10 cellular contexts compared by ENCODE assay signal in the genomic region with DNA sequence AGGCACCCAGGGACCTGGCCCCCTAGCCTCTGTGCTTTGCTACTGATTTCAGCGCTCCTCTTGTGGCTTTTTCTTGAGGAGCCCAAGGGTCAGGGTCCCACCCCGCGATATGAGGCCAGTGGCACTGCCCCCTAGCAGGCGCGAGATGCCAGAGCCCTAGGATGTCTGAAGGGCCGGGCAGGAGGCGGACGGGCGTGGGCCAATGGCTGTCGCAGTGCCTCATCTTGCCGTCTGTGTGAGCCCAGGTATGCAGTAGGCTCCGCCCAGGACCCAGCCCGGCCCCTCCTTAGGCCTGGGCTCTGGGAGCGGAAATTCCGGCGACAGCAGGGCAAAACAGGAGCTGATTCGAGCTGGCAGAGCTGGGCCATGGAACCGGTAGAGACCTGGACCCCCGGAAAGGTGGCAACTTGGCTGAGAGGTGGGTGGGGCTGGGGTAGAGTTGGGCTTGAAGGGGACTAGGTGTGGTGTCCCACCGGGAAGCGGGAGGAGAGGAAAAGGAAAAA. TPM values are rescaled to one million over a fixed set of nuclear protein-coding genes. Genes with fewer than 3 reads are reported as not detected.
A peak's percentile ranks its signal among the peaks of the same experiment; 100 is the strongest.
DNase-seq lines count a peak whose midpoint lies in the region; ATAC-seq, FAIRE-seq and TF ChIP-seq lines count a peak whose summit lies in the region.
"Had no signal": no experiment of that assay in that cellular context is flagged by ENCODE, and none has a peak within 500 bp of the region (broad histone marks: within the 10 kb centered on the region; RNA-seq: fewer than 3 reads in every experiment).

Gene CNKSR1, plus strand, starts transcription at position 310 of the 503 bp plus-strand sequence. Its CDS starts 57 bp downstream, at position 367.

- FAIRE-seq in frontal cortex (lab: Jason Lieb, UNC), result no peak
- FAIRE-seq: H54 had no signal

- H3K27ac Mint-ChIP-seq in GM23338 (peak within 1 kb of the TSS; percentile 97), endothelial cell (ENCODE audit: unreplicated experiment) (peak within 1 kb of the TSS; percentile 82), osteocyte (ENCODE audit: unreplicated experiment) (peak within 1 kb of the TSS; percentile 18)

- H3K4me3 ChIP-seq in GM23338, result peak within 1 kb of the TSS; percentile 48

- H3K9me3 Mint-ChIP-seq in GM23338, result no peaks in the 10 kb centered on the region
- H3K9me3 Mint-ChIP-seq in endothelial cell (ENCODE audit: unreplicated experiment), result no peaks in the 10 kb centered on the region
- no peaks in the 10 kb centered on the region for H3K9me3 Mint-ChIP-seq in osteocyte (ENCODE audit: unreplicated experiment)

- H3K27ac ChIP-seq in GM23338 (ENCODE audit: low read depth), result peak within 1 kb of the TSS; percentile 42; the same call in 1 of the 2 replicates

- no peaks in the 10 kb centered on the region; the same call in 1 of the 2 replicates for H3K4me1 ChIP-seq in GM23338 (ENCODE audit: insufficient read depth)

- peak within 1 kb of the TSS; percentile 75; the same call in 1 of the 2 replicates for H2AFZ ChIP-seq in GM23338

- no peaks in the 10 kb centered on the region for H3K79me2 ChIP-seq in GM23338 (replicated peaks; ENCODE audit: insufficient read depth)

- H3F3A ChIP-seq in GM23338 (replicated peaks; ENCODE audit: low read depth), result peaks cover 4% of the 10 kb centered on the region; the same call in 1 of the 2 replicates

- H3K4me1 Mint-ChIP-seq in GM23338 (peaks cover 10% of the 10 kb centered on the region; the same call in 2 of the 3 replicates), endothelial cell (ENCODE audit: unreplicated experiment) (peaks cover 15% of the 10 kb centered on the region), osteocyte (ENCODE audit: unreplicated experiment) (peaks cover 5% of the 10 kb centered on the region)

- H3K4me3 Mint-ChIP-seq in GM23338, result peak within 1 kb of the TSS; percentile 89
- H3K4me3 Mint-ChIP-seq in endothelial cell (ENCODE audit: unreplicated experiment), result peak within 1 kb of the TSS; percentile 81
- no peak within 1 kb of the TSS for H3K4me3 Mint-ChIP-seq in osteocyte (ENCODE audit: unreplicated experiment)

- peak within 1 kb of the TSS; percentile 78 for H3K4me2 ChIP-seq in GM23338

- ATAC-seq in GM23338 (peak; percentile 100), GM21717 (IDR thresholded peaks at IDR 0.05; ENCODE audit: unreplicated experiment) (no peak), HG03108 (IDR thresholded peaks at IDR 0.05; ENCODE audit: unreplicated experiment) (no peak)

- no peaks in the 10 kb centered on the region; the same call in 1 of the 2 replicates for H4K20me1 ChIP-seq in GM23338 (replicated peaks; ENCODE audit: insufficient read depth)

- DNase-seq in GM23338 (ENCODE audit: low spot score) (peak; percentile 97), NCI-H2107 treated with DMSO at 0.1 percent for 48 hours (lab: John Stamatoyannopoulos, UW; ENCODE audit: unreplicated experiment) (peak; percentile 42), endothelial cell (ENCODE audit: low spot score) (peak; percentile 51), osteocyte (ENCODE audit: extremely low spot score, unreplicated experiment) (no peak), CD1c-positive myeloid dendritic cell (ENCODE audit: extremely low spot score) (no peak), frontal cortex (ENCODE audit: low spot score in 2 of 2) (no peak)
- DNase-seq: GF-D8 had no signal

- no peaks in the 10 kb centered on the region for H3K27me3 ChIP-seq in GM23338 (ENCODE audit: insufficient read depth)

- no peaks in the 10 kb centered on the region for H3K36me3 ChIP-seq in GM23338 (ENCODE audit: insufficient read depth)

- H3K9me2 ChIP-seq in GM23338 (ENCODE audit: insufficient read depth), result no peaks in the 10 kb centered on the region

- H3K27me3 Mint-ChIP-seq in GM23338 (ENCODE audit: insufficient read depth, low read depth, poor library complexity), result peaks cover 20% of the 10 kb centered on the region
- peaks cover 3% of the 10 kb centered on the region for H3K27me3 Mint-ChIP-seq in endothelial cell (ENCODE audit: unreplicated experiment)
- no peaks in the 10 kb centered on the region for H3K27me3 Mint-ChIP-seq in osteocyte (ENCODE audit: unreplicated experiment)

- H3K36me3 Mint-ChIP-seq in GM23338 (ENCODE audit: low read depth) (peaks cover 7% of the 10 kb centered on the region; the same call in 2 of the 3 replicates), endothelial cell (ENCODE audit: low read depth, unreplicated experiment) (peaks cover 5% of the 10 kb centered on the region), osteocyte (ENCODE audit: unreplicated experiment) (no peaks in the 10 kb centered on the region)

- peak; percentile 56 to 64 for TF ChIP-seq CTCF in GM23338 (conservative IDR thresholded peaks at IDR 0.05; ENCODE audit: low read depth in 2 of 2)
- no peak for TF ChIP-seq CTCF in endothelial cell (IDR thresholded peaks at IDR 0.05; ENCODE audit: unreplicated experiment)
- TF ChIP-seq CTCF in osteocyte (IDR thresholded peaks at IDR 0.05), result no peak

TF ChIP-seq in GM23338, 12 proteins besides CTCF, POLR2A, EP300 and RAD21:
- TF ChIP-seq ZNF331 (CRISPR knock-in tag; IDR thresholded peaks at IDR 0.05; ENCODE audit: low read depth) (no peak), POLR2AphosphoS5 (IDR thresholded peaks at IDR 0.05; ENCODE audit: low read depth) (peak; percentile 59)
TF ChIP-seq in GM23338: peak in this region for 1.

RNA-seq across cellular contexts. Expression of gene CNKSR1, which starts in this region (rescaled TPM):
- 11.3 and 12.5 TPM in 2 replicates for total RNA-seq in GM23338 (2014; rRNA removed; shearing (Covaris generic))
- polyA plus RNA-seq in GM23338 (2016; fragmentation: Nextera tagmentation; extraction: Ambion mirVana), result 9.7 and 9.8 TPM in 2 replicates
- total RNA-seq in endothelial cell (ENCODE audit: unreplicated experiment), result 10.0 TPM
- 0.89 and 1.1 TPM in 2 replicates for total RNA-seq in osteocyte
- 3.3 TPM for total RNA-seq in frontal cortex

Comparison
In these comparisons a context has a peak if more than half of its experiments do, and no peak if none do; other contexts are left out.
1. DNase-seq: peak in GM23338 (single experiment), NCI-H2107 treated with DMSO at 0.1 percent for 48 hours (single experiment) and endothelial cell (single experiment); none in osteocyte (single experiment), CD1c-positive myeloid dendritic cell (single experiment) and frontal cortex (0 of 2).
2. H3K27ac Mint-ChIP-seq: peak in every context shown above with its lines; median percentile 97 in GM23338; 82 in endothelial cell; 18 in osteocyte.
3. CTCF ChIP-seq: peak in GM23338 (2 of 2); none in endothelial cell (single experiment) and osteocyte (single experiment).